ENCODE assay signal across 26 cellular contexts in genomic region chr4:6394671-6395081, GRCh38.
"Had no signal": no experiment of that assay in that cellular context is flagged by ENCODE, and none has a peak within 500 bp of the region (broad histone marks: within the 10 kb centered on the region; RNA-seq: fewer than 3 reads in every experiment).

No MANE protein-coding gene starts in this region.

- H3K36me3 Mint-ChIP-seq: activated naive CD4-positive, alpha-beta T cell treated with anti-CD3 and anti-CD28 coated beads, Interleukin-2, amount 10 ng/mL, durations not matched to agents 7 days and 5 days; activated naive CD4-positive, alpha-beta T cell treated with anti-CD3 and anti-CD28 coated beads, Interleukin-2, amount 50 U/mL, for 72 hours; activated naive CD8-positive, alpha-beta T cell treated with anti-CD3 and anti-CD28 coated beads, Interleukin-2, amount 10 ng/mL, durations not matched to agents 7 days and 5 days had no signal

- H3K9me3 ChIP-seq: body of pancreas, colonic mucosa, esophagus squamous epithelium, gastroesophageal sphincter had no signal

- DNase-seq: activated CD4-positive, alpha-beta memory T cell treated with anti-CD3 and anti-CD28 coated beads, Interleukin-2, amount 10 ng/mL, durations not matched to agents 7 days and 5 days; activated CD4-positive, alpha-beta T cell treated with anti-CD3 and anti-CD28 coated beads for 1 hour; activated CD4-positive, alpha-beta T cell treated with anti-CD3 and anti-CD28 coated beads for 4 hours; activated CD4-positive, alpha-beta T cell treated with anti-CD3 and anti-CD28 coated beads, Interleukin-2, amount 10 ng/mL, durations not matched to agents 7 days and 5 days; activated CD4-positive, alpha-beta T cell treated with anti-CD3 and anti-CD28 coated beads, Interleukin-2, amount 50 U/mL, for 4 hours; activated CD8-positive, alpha-beta memory T cell treated with anti-CD3 and anti-CD28 coated beads, Interleukin-2, amount 50 U/mL, for 48 hours; activated gamma-delta T cell; activated naive CD4-positive, alpha-beta T cell; activated naive CD4-positive, alpha-beta T cell treated with anti-CD3 and anti-CD28 coated beads, Interleukin-2, amount 10 ng/mL, durations not matched to agents 7 days and 5 days; activated naive CD8-positive, alpha-beta T cell treated with anti-CD3 and anti-CD28 coated beads, Interleukin-2, amount 10 ng/mL, durations not matched to agents 7 days and 5 days; activated T-cell treated with anti-CD3 and anti-CD28 coated beads for 4 hours; activated T-cell treated with anti-CD3 and anti-CD28 coated beads, Interleukin-2, amount 50 U/mL, for 24 hours; activated T-cell treated with anti-CD3 and anti-CD28 coated beads, Interleukin-2, amount 50 U/mL, for 72 hours; aorta; body of pancreas; central memory CD4-positive, alpha-beta T cell; cerebellar nuclear complex; colonic mucosa; effector CD8-positive, alpha-beta T cell; esophagus squamous epithelium; foreskin melanocyte; head of caudate nucleus; T-helper 2 cell had no signal

- H3K27me3 ChIP-seq: colonic mucosa had no signal

- H3K27ac Mint-ChIP-seq: activated CD4-positive, alpha-beta memory T cell treated with anti-CD3 and anti-CD28 coated beads, Interleukin-2, amount 10 ng/mL, durations not matched to agents 7 days and 5 days; activated CD4-positive, alpha-beta T cell treated with anti-CD3 and anti-CD28 coated beads, Interleukin-2, amount 10 ng/mL, durations not matched to agents 7 days and 5 days; activated naive CD4-positive, alpha-beta T cell treated with anti-CD3 and anti-CD28 coated beads, Interleukin-2, amount 10 ng/mL, durations not matched to agents 7 days and 5 days; activated naive CD4-positive, alpha-beta T cell treated with anti-CD3 and anti-CD28 coated beads, Interleukin-2, amount 50 U/mL, for 72 hours; activated naive CD8-positive, alpha-beta T cell treated with anti-CD3 and anti-CD28 coated beads, Interleukin-2, amount 10 ng/mL, durations not matched to agents 7 days and 5 days; activated T-cell treated with anti-CD3 and anti-CD28 coated beads, Interleukin-2, amount 50 U/mL, for 24 hours; activated T-cell treated with anti-CD3 and anti-CD28 coated beads, Interleukin-2, amount 50 U/mL, for 72 hours had no signal

- ATAC-seq: activated naive CD4-positive, alpha-beta T cell treated with anti-CD3 and anti-CD28 coated beads, Interleukin-2, amount 50 U/mL, for 72 hours; activated T-cell treated with anti-CD3 and anti-CD28 coated beads, Interleukin-2, amount 50 U/mL, for 72 hours; body of pancreas; gastroesophageal sphincter had no signal

- H3K4me1 ChIP-seq: body of pancreas, colonic mucosa had no signal

- H3K27ac ChIP-seq: body of pancreas, colonic mucosa, epithelial cell of prostate, gastroesophageal sphincter had no signal

- H3K4me1 Mint-ChIP-seq: activated CD4-positive, alpha-beta T cell treated with anti-CD3 and anti-CD28 coated beads, Interleukin-2, amount 10 ng/mL, durations not matched to agents 7 days and 5 days; activated naive CD4-positive, alpha-beta T cell treated with anti-CD3 and anti-CD28 coated beads, Interleukin-2, amount 10 ng/mL, durations not matched to agents 7 days and 5 days; activated naive CD8-positive, alpha-beta T cell treated with anti-CD3 and anti-CD28 coated beads, Interleukin-2, amount 10 ng/mL, durations not matched to agents 7 days and 5 days had no signal

- H3K4me3 ChIP-seq: body of pancreas, colonic mucosa, esophagus squamous epithelium, gastroesophageal sphincter had no signal

- H3K9me3 Mint-ChIP-seq: activated CD4-positive, alpha-beta memory T cell treated with anti-CD3 and anti-CD28 coated beads, Interleukin-2, amount 10 ng/mL, durations not matched to agents 7 days and 5 days; activated CD4-positive, alpha-beta T cell treated with anti-CD3 and anti-CD28 coated beads, Interleukin-2, amount 10 ng/mL, durations not matched to agents 7 days and 5 days; activated naive CD4-positive, alpha-beta T cell treated with anti-CD3 and anti-CD28 coated beads, Interleukin-2, amount 10 ng/mL, durations not matched to agents 7 days and 5 days; activated naive CD4-positive, alpha-beta T cell treated with anti-CD3 and anti-CD28 coated beads, Interleukin-2, amount 50 U/mL, for 72 hours; activated naive CD8-positive, alpha-beta T cell treated with anti-CD3 and anti-CD28 coated beads, Interleukin-2, amount 10 ng/mL, durations not matched to agents 7 days and 5 days; activated T-cell treated with anti-CD3 and anti-CD28 coated beads, Interleukin-2, amount 50 U/mL, for 24 hours; activated T-cell treated with anti-CD3 and anti-CD28 coated beads, Interleukin-2, amount 50 U/mL, for 72 hours had no signal

- H3K4me3 Mint-ChIP-seq: activated CD4-positive, alpha-beta memory T cell treated with anti-CD3 and anti-CD28 coated beads, Interleukin-2, amount 10 ng/mL, durations not matched to agents 7 days and 5 days; activated CD4-positive, alpha-beta T cell treated with anti-CD3 and anti-CD28 coated beads, Interleukin-2, amount 10 ng/mL, durations not matched to agents 7 days and 5 days; activated naive CD4-positive, alpha-beta T cell treated with anti-CD3 and anti-CD28 coated beads, Interleukin-2, amount 10 ng/mL, durations not matched to agents 7 days and 5 days; activated naive CD8-positive, alpha-beta T cell treated with anti-CD3 and anti-CD28 coated beads, Interleukin-2, amount 10 ng/mL, durations not matched to agents 7 days and 5 days; activated T-cell treated with anti-CD3 and anti-CD28 coated beads, Interleukin-2, amount 50 U/mL, for 24 hours; activated T-cell treated with anti-CD3 and anti-CD28 coated beads, Interleukin-2, amount 50 U/mL, for 72 hours had no signal
